In genomic region chr9:34522971-34523797, GRCh38 we compare ENCODE assay signal across 8 cellular contexts. TPM values are rescaled to one million over a fixed set of nuclear protein-coding genes. Genes with fewer than 3 reads are reported as not detected.
A peak's percentile ranks its signal among the peaks of the same experiment; 100 is the strongest.
DNase-seq lines count a peak whose midpoint lies in the region; TF ChIP-seq lines count a peak whose summit lies in the region.

Gene ENHO (minus strand): TSS chr9:34522990. CDS start chr9:34521695, 1,295 bp downstream.

- H3K27ac Mint-ChIP-seq in activated naive CD8-positive, alpha-beta T cell = no peak within 1 kb of the TSS
- H3K27ac Mint-ChIP-seq in glutamatergic neuron (ENCODE audit: unreplicated experiment) = peak within 1 kb of the TSS; percentile 83

- peak within 1 kb of the TSS; percentile 56 for H3K4me3 ChIP-seq in osteoblast (ENCODE audit: insufficient read depth, low read length)
- peak within 1 kb of the TSS; percentile 61 for H3K4me3 ChIP-seq in suprapubic skin

- H4K20me1 ChIP-seq in osteoblast (ENCODE audit: insufficient read depth, low read length) = no peaks in the 10 kb centered on the region

- H3K27ac ChIP-seq in osteoblast (ENCODE audit: low read depth, low read length) (no peak within 1 kb of the TSS), suprapubic skin (no peak within 1 kb of the TSS)

- peaks cover 15% of the 10 kb centered on the region for H3K4me1 Mint-ChIP-seq in activated naive CD8-positive, alpha-beta T cell (ENCODE audit: low read depth)
- H3K4me1 Mint-ChIP-seq in glutamatergic neuron (ENCODE audit: low read depth, unreplicated experiment) = peaks cover 5% of the 10 kb centered on the region

- no peaks in the 10 kb centered on the region for H3K4me1 ChIP-seq in osteoblast (ENCODE audit: insufficient read depth, low read length)
- peaks cover 16% of the 10 kb centered on the region for H3K4me1 ChIP-seq in suprapubic skin

- no peaks in the 10 kb centered on the region for H3K27me3 Mint-ChIP-seq in activated naive CD8-positive, alpha-beta T cell
- peaks cover 6% of the 10 kb centered on the region for H3K27me3 Mint-ChIP-seq in glutamatergic neuron (ENCODE audit: unreplicated experiment)

- DNase-seq in ELR (ENCODE audit: low read depth) (peak; percentile 88), HEK293T (ENCODE audit: extremely low spot score) (peak; percentile 99), MV-4-11 (lab: John Stamatoyannopoulos, UW) (peak; percentile 80), SKM-1 treated with dmso at 0.1 percent for 144 hours (lab: John Stamatoyannopoulos, UW; ENCODE audit: unreplicated experiment) (peak; percentile 80), glutamatergic neuron (peak; percentile 93), osteoblast (ENCODE audit: insufficient read length, low spot score, missing footprints) (peak; percentile 100), suprapubic skin (ENCODE audit: low spot score in 2 of 2) (peak; percentile 86 to 88)

- no peaks in the 10 kb centered on the region for H3K9me3 Mint-ChIP-seq in activated naive CD8-positive, alpha-beta T cell (ENCODE audit: low read depth)
- H3K9me3 Mint-ChIP-seq in glutamatergic neuron (ENCODE audit: unreplicated experiment) = peaks cover 7% of the 10 kb centered on the region

- TF ChIP-seq CTCF in glutamatergic neuron (IDR thresholded peaks at IDR 0.05; ENCODE audit: partially characterized antibody, unreplicated experiment) = no peak
- no peak for TF ChIP-seq CTCF in osteoblast (IDR thresholded peaks at IDR 0.05; ENCODE audit: extremely low read depth, low read depth, low read length)
- TF ChIP-seq CTCF in suprapubic skin (IDR thresholded peaks at IDR 0.05) = no peak

- H3K36me3 Mint-ChIP-seq in activated naive CD8-positive, alpha-beta T cell = no peaks in the 10 kb centered on the region
- H3K36me3 Mint-ChIP-seq in glutamatergic neuron (ENCODE audit: unreplicated experiment) = peaks cover 5% of the 10 kb centered on the region

- H3K36me3 ChIP-seq in osteoblast (ENCODE audit: insufficient read depth, low read length) (no peaks in the 10 kb centered on the region), suprapubic skin (no peaks in the 10 kb centered on the region)

- peak within 1 kb of the TSS; percentile 87 for H3K4me3 Mint-ChIP-seq in activated naive CD8-positive, alpha-beta T cell
- H3K4me3 Mint-ChIP-seq in glutamatergic neuron (ENCODE audit: unreplicated experiment) = peak within 1 kb of the TSS; percentile 95

- H3K79me2 ChIP-seq in osteoblast (ENCODE audit: insufficient read depth, low read length) = no peaks in the 10 kb centered on the region

- TF ChIP-seq EP300 in suprapubic skin (IDR thresholded peaks at IDR 0.05) = no peak

- peaks cover 45% of the 10 kb centered on the region for H3K27me3 ChIP-seq in osteoblast (ENCODE audit: insufficient read depth, low read length)
- H3K27me3 ChIP-seq in suprapubic skin = no peaks in the 10 kb centered on the region

- WGBS in suprapubic skin = 40% methylated on average over 5 of the region's 63 CpGs

- H3K9me3 ChIP-seq in osteoblast (ENCODE audit: low read depth, low read length) = no peaks in the 10 kb centered on the region
- no peaks in the 10 kb centered on the region for H3K9me3 ChIP-seq in suprapubic skin

- POLR2A ChIA-PET in HEK293T (lab: Yijun Ruan, JAX) = interaction anchor here (0.7 kb wide), 2 partner anchors 10 to 14 kb away, joined by 5 to 6 read pairs; no protein-coding TSS in a partner anchor

- CTCF ChIA-PET in HEK293T (lab: Yijun Ruan, JAX) = interaction anchor here (0.7 kb wide), 1 partner anchor 68 kb away, joined by 3 read pairs; no protein-coding TSS in a partner anchor

- H3K4me2 ChIP-seq in osteoblast (ENCODE audit: insufficient read depth, low read length) = peak within 1 kb of the TSS; percentile 50

- TF ChIP-seq POLR2A in suprapubic skin (IDR thresholded peaks at IDR 0.05) = no peak

- H2AFZ ChIP-seq in osteoblast (ENCODE audit: low read length) = no peak within 1 kb of the TSS

TF ChIP-seq in HEK293T, 16 proteins besides CTCF, POLR2A, EP300 and RAD21:
- TF ChIP-seq LEF1 (IDR thresholded peaks at IDR 0.05; ENCODE audit: borderline replicate concordance) (no peak), TARDBP (IDR thresholded peaks at IDR 0.05) (no peak), FOXK2 (IDR thresholded peaks at IDR 0.05) (no peak), L3MBTL2 (conservative IDR thresholded peaks at IDR 0.05) (peak; percentile 74), BHLHE40 (IDR thresholded peaks at IDR 0.05; ENCODE audit: borderline replicate concordance) (no peak), PKNOX1 (IDR thresholded peaks at IDR 0.05) (peak; percentile 77; the same call in 1 of the 2 replicates)

RNA-seq across cellular contexts. Expression of gene ENHO, which starts in this region (rescaled TPM):
- total RNA-seq in glutamatergic neuron (ENCODE audit: unreplicated experiment) = 11.5 TPM
- under 0.01 and 0.29 TPM in 2 replicates for total RNA-seq in osteoblast
- 1 to 10 TPM in 3 of 4 donors, under 1 TPM in 1; 0.65 to 4.0 (median 2.7) TPM for total RNA-seq in suprapubic skin

Comparison
In these comparisons a context has a peak if more than half of its experiments do, and no peak if none do; other contexts are left out.
1. Peak in DNase-seq, H3K4me3 ChIP-seq and H3K4me2 ChIP-seq in osteoblast; RNA of the gene not detected or under 1 TPM.